26 cellular contexts compared by ENCODE assay signal in the genomic region with DNA sequence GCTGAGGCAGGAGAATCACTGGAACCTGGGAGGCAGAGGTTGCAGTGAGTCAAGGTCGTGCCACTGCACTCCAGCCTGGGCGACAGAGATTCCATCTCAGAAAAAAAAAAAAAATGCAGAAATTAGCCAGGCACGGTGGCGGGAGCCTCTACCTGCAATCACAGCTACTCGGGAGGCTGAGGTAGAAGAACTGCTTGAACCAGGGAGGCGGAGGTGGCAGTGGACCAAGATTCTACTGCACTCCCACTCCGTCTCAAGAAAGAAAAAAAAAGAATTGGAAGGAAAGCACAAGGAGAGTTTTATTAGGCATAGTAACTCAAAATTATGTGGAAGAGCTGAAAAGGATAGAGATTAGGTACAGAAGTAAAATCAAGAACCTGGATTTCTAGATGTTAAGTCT. TPM values are rescaled to one million over a fixed set of nuclear protein-coding genes. Genes with fewer than 3 reads are reported as not detected.
"Had no signal": no experiment of that assay in that cellular context is flagged by ENCODE, and none has a peak within 500 bp of the region (broad histone marks: within the 10 kb centered on the region; RNA-seq: fewer than 3 reads in every experiment).

No MANE protein-coding gene starts in this region.

- H3K27me3 Mint-ChIP-seq: activated naive CD8-positive, alpha-beta T cell treated with anti-CD3 and anti-CD28 coated beads, Interleukin-2, amount 10 ng/mL, durations not matched to agents 7 days and 5 days; activated T-cell treated with anti-CD3 and anti-CD28 coated beads, Interleukin-2, amount 50 U/mL, for 24 hours; activated T-helper 17 cell treated with anti-CD3 and anti-CD28 coated beads, Interleukin-2, amount 50 U/mL, for 72 hours; naive thymus-derived CD8-positive, alpha-beta T cell; progenitor cell of endocrine pancreas; stimulated activated memory B cell treated with anti-CD40 and anti-IgM and Interleukin-4, amounts not matched to agents 10 μg/mL and 1 μg/mL and 100 μg/mL, for 72 hours had no signal

- H3K4me3 Mint-ChIP-seq: activated naive CD8-positive, alpha-beta T cell treated with anti-CD3 and anti-CD28 coated beads, Interleukin-2, amount 10 ng/mL, durations not matched to agents 7 days and 5 days; activated T-cell treated with anti-CD3 and anti-CD28 coated beads, Interleukin-2, amount 50 U/mL, for 24 hours; activated T-helper 17 cell treated with anti-CD3 and anti-CD28 coated beads, Interleukin-2, amount 50 U/mL, for 72 hours; naive thymus-derived CD8-positive, alpha-beta T cell; stimulated activated memory B cell treated with anti-CD40 and anti-IgM and Interleukin-4, amounts not matched to agents 10 μg/mL and 1 μg/mL and 100 μg/mL, for 72 hours had no signal

- H3K4me1 Mint-ChIP-seq: activated naive CD8-positive, alpha-beta T cell treated with anti-CD3 and anti-CD28 coated beads, Interleukin-2, amount 10 ng/mL, durations not matched to agents 7 days and 5 days; stimulated activated memory B cell treated with anti-CD40 and anti-IgM and Interleukin-4, amounts not matched to agents 10 μg/mL and 1 μg/mL and 100 μg/mL, for 72 hours had no signal

- H3K27ac Mint-ChIP-seq: activated naive CD8-positive, alpha-beta T cell treated with anti-CD3 and anti-CD28 coated beads, Interleukin-2, amount 10 ng/mL, durations not matched to agents 7 days and 5 days; activated T-helper 17 cell treated with anti-CD3 and anti-CD28 coated beads, Interleukin-2, amount 50 U/mL, for 72 hours; progenitor cell of endocrine pancreas; stimulated activated memory B cell treated with anti-CD40 and anti-IgM and Interleukin-4, amounts not matched to agents 10 μg/mL and 1 μg/mL and 100 μg/mL, for 72 hours had no signal

- H3K4me3 ChIP-seq: lung, thoracic aorta, upper lobe of left lung had no signal

- DNase-seq: activated CD4-positive, alpha-beta T cell treated with anti-CD3 and anti-CD28 coated beads for 1 hour; activated CD4-positive, alpha-beta T cell treated with anti-CD3 and anti-CD28 coated beads, Interleukin-2, amount 50 U/mL, for 1 hour; activated CD8-positive, alpha-beta memory T cell treated with anti-CD3 and anti-CD28 coated beads for 24 hours; activated CD8-positive, alpha-beta memory T cell treated with anti-CD3 and anti-CD28 coated beads, Interleukin-2, amount 50 U/mL, for 4 hours; activated naive CD8-positive, alpha-beta T cell treated with anti-CD3 and anti-CD28 coated beads, Interleukin-2, amount 10 ng/mL, durations not matched to agents 7 days and 5 days; activated T-cell treated with anti-CD3 and anti-CD28 coated beads, Interleukin-2, amount 50 U/mL, for 24 hours; amygdala; effector CD4-positive, alpha-beta T cell; erythroblast; foreskin fibroblast; naive thymus-derived CD8-positive, alpha-beta T cell; right cardiac atrium; stimulated activated CD4-positive, alpha-beta T cell treated with anti-CD3 and anti-CD28 coated beads, Interleukin-1b, Interleukin-23, amount 100 ng/mL, for 48 hours; T-helper 1 cell; upper lobe of left lung had no signal

- H3K9me3 ChIP-seq: thoracic aorta, upper lobe of left lung had no signal

- ATAC-seq: activated T-helper 17 cell treated with anti-CD3 and anti-CD28 coated beads, Interleukin-2, amount 50 U/mL, for 72 hours; left lobe of liver; naive thymus-derived CD8-positive, alpha-beta T cell; right cardiac atrium; stimulated activated memory B cell treated with anti-CD40 and anti-IgM and Interleukin-4, amounts not matched to agents 10 μg/mL and 1 μg/mL and 100 μg/mL, for 72 hours had no signal

- H3K9me3 Mint-ChIP-seq: activated naive CD8-positive, alpha-beta T cell treated with anti-CD3 and anti-CD28 coated beads, Interleukin-2, amount 10 ng/mL, durations not matched to agents 7 days and 5 days; activated T-cell treated with anti-CD3 and anti-CD28 coated beads, Interleukin-2, amount 50 U/mL, for 24 hours; activated T-helper 17 cell treated with anti-CD3 and anti-CD28 coated beads, Interleukin-2, amount 50 U/mL, for 72 hours; naive thymus-derived CD8-positive, alpha-beta T cell; stimulated activated memory B cell treated with anti-CD40 and anti-IgM and Interleukin-4, amounts not matched to agents 10 μg/mL and 1 μg/mL and 100 μg/mL, for 72 hours had no signal

- H3K27ac ChIP-seq: thoracic aorta, upper lobe of left lung had no signal

- H3K27me3 ChIP-seq: upper lobe of left lung had no signal

RNA-seq across cellular contexts. Expression of a gene that starts 20.8 kb away (rescaled TPM):
- total RNA-seq: activated naive CD8-positive, alpha-beta T cell treated with anti-CD3 and anti-CD28 coated beads, Interleukin-2, amount 10 ng/mL, durations not matched to agents 7 days and 5 days; activated T-helper 17 cell treated with anti-CD3 and anti-CD28 coated beads, Interleukin-2, amount 50 U/mL, for 72 hours; chondrocyte; fibroblast of lung; kidney; naive thymus-derived CD8-positive, alpha-beta T cell; osteocyte; skeletal muscle tissue had no signal
